8 cellular contexts compared by ENCODE assay signal in the genomic region with DNA sequence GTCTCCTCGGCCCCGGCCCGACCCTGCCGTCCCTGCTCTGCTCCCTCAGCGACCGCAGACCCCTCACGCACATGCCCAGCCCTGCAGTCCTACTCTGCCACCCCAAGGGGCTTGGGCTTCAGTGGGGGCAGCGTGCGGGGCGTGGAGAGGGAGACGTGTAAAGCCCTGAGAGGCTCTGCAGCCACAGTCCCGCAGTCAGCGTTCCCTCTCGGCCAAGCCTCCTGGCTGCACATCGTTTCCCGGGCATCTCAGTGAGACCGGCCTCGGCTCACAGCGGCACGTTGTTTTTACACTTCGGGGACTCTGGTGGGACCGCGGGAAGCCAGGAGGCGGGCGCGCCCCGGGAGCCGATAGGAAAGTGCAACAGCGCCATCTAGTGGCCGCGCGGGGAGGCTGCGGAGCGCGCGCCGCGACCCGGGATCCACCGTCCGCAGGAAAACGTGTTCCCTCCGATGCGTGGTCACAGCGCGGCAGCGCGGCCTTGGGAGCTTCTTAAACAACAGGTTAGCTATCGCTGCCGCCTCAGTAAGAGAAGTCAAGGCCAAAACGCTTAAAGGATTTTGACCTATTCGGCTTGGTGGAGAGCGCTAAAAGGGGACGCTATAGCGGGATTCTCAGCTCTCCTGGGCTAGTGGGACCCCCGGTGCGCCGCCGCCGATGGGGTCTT.
DNase-seq lines count a peak whose midpoint lies in the region; ATAC-seq, FAIRE-seq and TF ChIP-seq lines count a peak whose summit lies in the region.

No MANE protein-coding gene starts in this region.

- ATAC-seq in GM18520 (IDR thresholded peaks at IDR 0.05; ENCODE audit: unreplicated experiment), result peak; percentile 58
- peak; percentile 86 for ATAC-seq in HG03159 (IDR thresholded peaks at IDR 0.05; ENCODE audit: unreplicated experiment)

- no peaks in the 10 kb centered on the region for H3K36me3 ChIP-seq in tibial artery

- peak overlapping the region; percentile 42 to 53 for H3K4me3 ChIP-seq in tibial artery

- intact Hi-C loops in tibial artery (cut with DNase I; ENCODE audit: low total_unique reads), result loop anchor here (5.0 kb wide), 2 partner anchors 109 to 514 kb away; no protein-coding TSS in a partner anchor

- peaks cover 0 to 41% of the 10 kb centered on the region in 2 donors for H3K27me3 ChIP-seq in tibial artery

- H3K4me1 ChIP-seq in tibial artery, result peaks cover 0 to 22% (median 11%) of the 10 kb centered on the region in 4 donors

- FAIRE-seq in frontal cortex (lab: Jason Lieb, UNC), result no peak

- peak overlapping the region in 1 of 2 donors; percentile 38 for H3K27ac ChIP-seq in tibial artery

- DNase-seq in AG08395 (ENCODE audit: low spot score) (peak; percentile 80), OCI-M1 (lab: John Stamatoyannopoulos, UW) (peak; percentile 46), frontal cortex (ENCODE audit: low spot score in 2 of 2) (peak; percentile 58 to 78), occipital lobe (lab: John Stamatoyannopoulos, UW) (peak; percentile 41), tibial artery (peak; percentile 70 to 73)
- DNase-seq in activated effector memory CD4-positive, alpha-beta T cell treated with Interleukin-2 at 50 U/mL for 16 hours, result peak; percentile 33

- TF ChIP-seq CTCF in tibial artery (IDR thresholded peaks at IDR 0.05), result peak; percentile 97 to 99

- no peaks in the 10 kb centered on the region for H3K9me3 ChIP-seq in tibial artery
